In genomic region chr5:160959804-160960203, GRCh38 we compare ENCODE assay signal across 1 cellular context.
TF ChIP-seq lines count a peak whose summit lies in the region.

No MANE protein-coding gene starts in this region.

TF ChIP-seq in WTC11, 78 proteins besides CTCF, POLR2A, EP300 and RAD21 (continued from another document):
- TF ChIP-seq ARID4B (CRISPR knock-in tag; IDR thresholded peaks at IDR 0.05; ENCODE audit: borderline replicate concordance) (no peak), OVOL2 (CRISPR knock-in tag; IDR thresholded peaks at IDR 0.05; ENCODE audit: borderline replicate concordance) (no peak)
